In the genomic region with DNA sequence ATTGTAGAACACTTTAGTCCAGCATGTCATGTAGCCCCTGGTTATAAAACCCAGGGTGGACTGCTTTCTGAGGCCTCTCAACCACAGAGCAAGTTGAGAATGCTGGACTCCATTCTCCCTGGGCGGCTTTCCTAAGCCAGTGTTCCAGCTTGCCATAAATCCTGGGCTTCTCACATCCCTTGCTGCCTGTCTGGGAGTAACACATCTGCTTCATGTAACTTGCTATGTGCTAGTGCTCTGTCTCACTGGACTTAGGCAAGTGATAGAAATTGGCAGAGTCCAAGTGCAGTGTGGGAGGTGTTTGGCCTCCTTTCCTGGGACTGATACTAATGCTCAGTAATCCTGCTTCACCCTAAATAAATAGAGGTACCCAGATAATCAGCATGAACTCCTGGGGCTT, we compare ENCODE assay signal across 15 cellular contexts.
DNase-seq lines count a peak whose midpoint lies in the region; ATAC-seq and TF ChIP-seq lines count a peak whose summit lies in the region.
"Had no signal": no experiment of that assay in that cellular context is flagged by ENCODE, and none has a peak within 500 bp of the region (broad histone marks: within the 10 kb centered on the region; RNA-seq: fewer than 3 reads in every experiment).

No MANE protein-coding gene starts in this region.

- H3K4me1 ChIP-seq in heart left ventricle (no peaks in the 10 kb centered on the region), right cardiac atrium (ENCODE audit: control insufficient read depth, insufficient read depth, low read length) (no peaks in the 10 kb centered on the region)
- H3K4me1 ChIP-seq: BE2C had no signal

- H3K27me3 ChIP-seq in heart left ventricle (no peaks in the 10 kb centered on the region), right cardiac atrium (ENCODE audit: control insufficient read depth, insufficient read depth) (no peaks in the 10 kb centered on the region)
- H3K27me3 ChIP-seq: BE2C had no signal

- peak in 3 of 4 donors; percentile 37 to 90 (median 66) for ATAC-seq in heart left ventricle
- ATAC-seq in right cardiac atrium: peak; percentile 65 to 96
- ATAC-seq in omental fat pad (ENCODE audit: low FRiP score): peak; percentile 37
- ATAC-seq: GM23338 had no signal

- WGBS in heart left ventricle, 4 donors: 44 to 67% (median 51%) methylated on average over 1 of the region's 1 CpG
- WGBS in right cardiac atrium: 56% methylated on average over 1 of the region's 1 CpG

- no peaks in the 10 kb centered on the region for H3K36me3 ChIP-seq in heart left ventricle
- H3K36me3 ChIP-seq: BE2C had no signal

- no peak for TF ChIP-seq CTCF in heart left ventricle (IDR thresholded peaks at IDR 0.05)
- no peak for TF ChIP-seq CTCF in omental fat pad (IDR thresholded peaks at IDR 0.05)

- no peaks in the 10 kb centered on the region for H3K9me3 ChIP-seq in heart left ventricle
- no peaks in the 10 kb centered on the region for H3K9me3 ChIP-seq in right cardiac atrium (ENCODE audit: control insufficient read depth, low read length)
- H3K9me3 ChIP-seq: BE2C had no signal

- H3K4me3 ChIP-seq in heart left ventricle (no peak overlapping the region), right cardiac atrium (ENCODE audit: low read length) (no peak overlapping the region)
- H3K4me3 ChIP-seq: GM23338 had no signal

- intact Hi-C loops in heart left ventricle (cut with DNase I): no loop called here
- intact Hi-C loops in right cardiac atrium (cut with DNase I): no loop called here

- DNase-seq in NCI-H82 (lab: John Stamatoyannopoulos, UW) (peak; percentile 36), heart left ventricle (peak in 4 of 5 donors; percentile 7 to 27 (median 22)), right cardiac atrium (peak in 2 of 3 donors; percentile 24 to 74), omental fat pad (ENCODE audit: low spot score) (no peak), cerebellar nuclear complex (lab: John Stamatoyannopoulos, UW) (no peak), NCI-H2196 treated with DMSO at 0.1 percent for 48 hours (lab: John Stamatoyannopoulos, UW; ENCODE audit: unreplicated experiment) (no peak), A172 (ENCODE audit: low spot score) (no peak)
- no peak for DNase-seq in stimulated activated naive CD4-positive, alpha-beta T cell treated with Interleukin-2 at 50 U/mL for 16 hours (lab: John Stamatoyannopoulos, UW)
- DNase-seq: BE2C; CD4-positive, alpha-beta memory T cell; DMS79; EL; H7 had no signal

- H3K27ac ChIP-seq in heart left ventricle (no peak overlapping the region), right cardiac atrium (ENCODE audit: low read length) (no peak overlapping the region)
- H3K27ac ChIP-seq: C4-2B had no signal

- no peak for TF ChIP-seq POLR2A in heart left ventricle (IDR thresholded peaks at IDR 0.05)

Comparison
In these comparisons a context has a peak if more than half of its experiments do, and no peak if none do; other contexts are left out.
1. DNase-seq: peak in NCI-H82 (single experiment), heart left ventricle (4 of 5) and right cardiac atrium (2 of 3); none in omental fat pad (single experiment), cerebellar nuclear complex (0 of 2), NCI-H2196 treated with DMSO at 0.1 percent for 48 hours (single experiment), stimulated activated naive CD4-positive, alpha-beta T cell treated with Interleukin-2 at 50 U/mL for 16 hours (single experiment) and A172 (single experiment).
2. Peak in every context shown above with its lines, with median percentiles within 50 percentile points of each other: ATAC-seq.